ENCODE assay signal across 8 cellular contexts in genomic region chrX:76427560-76428242, GRCh38. TPM values are rescaled to one million over a fixed set of nuclear protein-coding genes. Genes with fewer than 3 reads are reported as not detected.
DNase-seq lines count a peak whose midpoint lies in the region; ATAC-seq and TF ChIP-seq lines count a peak whose summit lies in the region.

MAGEE1 (plus strand) TSS chrX:76427710; CDS start chrX:76427931, 221 bp downstream.

- intact Hi-C loops in CD4-positive, alpha-beta memory T cell (cut with micrococcal nuclease), result loop anchor here (10.0 kb wide), 2 partner anchors 253 to 1153 kb away; partner anchors contain the start of genes PBDC1 and UPRT
- intact Hi-C loops in PC-9 (cut with micrococcal nuclease; ENCODE audit: unreplicated experiment), result no loop called here

- H3K4me1 Mint-ChIP-seq in CD4-positive, alpha-beta memory T cell, result peaks cover 17 to 43% (median 28%) of the 10 kb centered on the region in 4 donors

- CTCF ChIA-PET in CD4-positive, alpha-beta memory T cell (lab: Charles Lee; ENCODE audit: partially characterized antibody), result interaction anchor here (2.1 kb wide), 1 partner anchor 26 kb away, joined by 8 read pairs; no protein-coding TSS in a partner anchor
- CTCF ChIA-PET in PC-9 (lab: Charles Lee), result no interaction called here

- peak within 1 kb of the TSS; percentile 80 for H2AFZ ChIP-seq in PC-9

- H3K4me2 ChIP-seq in PC-9, result peak within 1 kb of the TSS; percentile 69

- H3K27me3 Mint-ChIP-seq in CD4-positive, alpha-beta memory T cell, result no peaks in the 10 kb centered on the region

- H3K27ac ChIP-seq in CD4-positive, alpha-beta memory T cell (ENCODE audit: low read depth, low read length), result peak within 1 kb of the TSS; percentile 67
- H3K27ac ChIP-seq in PC-9 (no peak within 1 kb of the TSS), gastroesophageal sphincter (peak within 1 kb of the TSS in 3 of 4 donors; percentile 53 to 76 (median 64)), substantia nigra (ENCODE audit: low read depth, low read length, poor library complexity, severe bottlenecking) (peak within 1 kb of the TSS; percentile 53)

- H3K27me3 ChIP-seq in CD4-positive, alpha-beta memory T cell (ENCODE audit: insufficient read depth, low read length), result no peaks in the 10 kb centered on the region
- H3K27me3 ChIP-seq in PC-9 (ENCODE audit: insufficient read depth, low read depth) (no peaks in the 10 kb centered on the region), gastroesophageal sphincter (no peaks in the 10 kb centered on the region)

- no peaks in the 10 kb centered on the region for H3K79me2 ChIP-seq in PC-9 (ENCODE audit: low read depth)

- H3K27ac Mint-ChIP-seq in CD4-positive, alpha-beta memory T cell, result peak within 1 kb of the TSS; percentile 87 to 96 (median 94)

- H3K9me3 Mint-ChIP-seq in CD4-positive, alpha-beta memory T cell, result no peaks in the 10 kb centered on the region

- no CpG with 5 or more reads among the region's 42 CpGs for WGBS in gastroesophageal sphincter (ENCODE audit: low coverage in 1 of 2), 2 donors

- no TSS peak for BruUV-seq in PC-9 (replicated peaks; lab: Mats Ljungman, UMichigan)

- H3K4me3 ChIP-seq in CD4-positive, alpha-beta memory T cell (ENCODE audit: low read length in 2 of 2), result peak within 1 kb of the TSS; percentile 36 to 73
- H3K4me3 ChIP-seq in PC-9 (peak within 1 kb of the TSS; percentile 46; the same call in 1 of the 2 replicates), gastroesophageal sphincter (peak within 1 kb of the TSS; percentile 41 to 69)

- peak; percentile 78 to 81 (median 80) for DNase-seq in CD4-positive, alpha-beta memory T cell
- peak; percentile 22 for DNase-seq in HPDE6-E6E7 (ENCODE audit: extremely low spot score)
- peak; percentile 35 to 67 for DNase-seq in PC-9
- peak; percentile 33 to 78 (median 44) for DNase-seq in activated naive CD4-positive, alpha-beta T cell (lab: John Stamatoyannopoulos, UW)
- peak; percentile 4 for DNase-seq in non-pigmented ciliary epithelial cell (ENCODE audit: low read depth)
- DNase-seq in substantia nigra (lab: John Stamatoyannopoulos, UW), result peak; percentile 1 to 83 (median 59)

- H3K36me3 Mint-ChIP-seq in CD4-positive, alpha-beta memory T cell, result no peaks in the 10 kb centered on the region

- POLR2A ChIA-PET in CD4-positive, alpha-beta memory T cell (lab: Charles Lee; ENCODE audit: partially characterized antibody), result interaction anchor here (1.5 to 1.9 kb wide), 3 partner anchors 27 to 280 kb away, joined by 4 to 7 read pairs (median 4); no protein-coding TSS in a partner anchor
- POLR2A ChIA-PET in PC-9 (lab: Charles Lee; ENCODE audit: unreplicated experiment), result no interaction called here

- H3F3A ChIP-seq in PC-9 (ENCODE audit: insufficient read depth, low read depth), result no peaks in the 10 kb centered on the region

- ATAC-seq in GM19468 (IDR thresholded peaks at IDR 0.05; ENCODE audit: extremely low read depth, unreplicated experiment), result peak; percentile 72
- peak; percentile 89 for ATAC-seq in gastroesophageal sphincter

- H3K4me1 ChIP-seq in CD4-positive, alpha-beta memory T cell (ENCODE audit: insufficient read depth, low read length), result peaks cover 33% of the 10 kb centered on the region
- H3K4me1 ChIP-seq in PC-9 (replicated peaks; ENCODE audit: insufficient read depth), result no peaks in the 10 kb centered on the region
- H3K4me1 ChIP-seq in gastroesophageal sphincter, result peaks cover 0 to 13% (median 0%) of the 10 kb centered on the region in 3 donors

- TF ChIP-seq POLR2A in gastroesophageal sphincter (IDR thresholded peaks at IDR 0.05), result no peak

- TF ChIP-seq CTCF in PC-9 (conservative IDR thresholded peaks at IDR 0.05), result no peak
- TF ChIP-seq CTCF in gastroesophageal sphincter (IDR thresholded peaks at IDR 0.05), result no peak

- TF ChIP-seq EP300 in gastroesophageal sphincter (IDR thresholded peaks at IDR 0.05), result no peak

- H3K9me2 ChIP-seq in PC-9 (ENCODE audit: insufficient read depth), result no peaks in the 10 kb centered on the region

- H3K4me3 Mint-ChIP-seq in CD4-positive, alpha-beta memory T cell, result peak within 1 kb of the TSS; percentile 87 to 94 (median 94)

- H3K36me3 ChIP-seq in CD4-positive, alpha-beta memory T cell (ENCODE audit: insufficient read depth, low read length), result no peaks in the 10 kb centered on the region
- H3K36me3 ChIP-seq in PC-9 (ENCODE audit: low read depth) (no peaks in the 10 kb centered on the region), gastroesophageal sphincter (no peaks in the 10 kb centered on the region)

- H4K20me1 ChIP-seq in PC-9 (ENCODE audit: insufficient read depth), result no peaks in the 10 kb centered on the region

- H3K9me3 ChIP-seq in CD4-positive, alpha-beta memory T cell (ENCODE audit: control insufficient read depth in 1 of 2, low read length in 2 of 2), result no peaks in the 10 kb centered on the region
- H3K9me3 ChIP-seq in PC-9 (ENCODE audit: insufficient read depth, low read depth) (no peaks in the 10 kb centered on the region), gastroesophageal sphincter (no peaks in the 10 kb centered on the region)

RNA-seq across cellular contexts. Expression of gene MAGEE1, which starts in this region (rescaled TPM):
- total RNA-seq in CD4-positive, alpha-beta memory T cell, result 10 to 100 TPM; 10.5 to 11.0 TPM
- 1 to 10 TPM; 3.6 to 6.1 TPM for polyA plus RNA-seq in CD4-positive, alpha-beta memory T cell
- 4.2 and 4.6 TPM in 2 replicates for total RNA-seq in PC-9 (2021)
- total RNA-seq in gastroesophageal sphincter, result 1 to 10 TPM; 1.6 to 5.3 (median 2.8) TPM

Comparison
In these comparisons a context has a peak if more than half of its experiments do, and no peak if none do; other contexts are left out.
1. DNase-seq: peak in every context shown above with its lines; median percentile 80 in CD4-positive, alpha-beta memory T cell; 59 in substantia nigra; 51 in PC-9; 44 in activated naive CD4-positive, alpha-beta T cell; 22 in HPDE6-E6E7; 4 in non-pigmented ciliary epithelial cell.